Comparison of ENCODE assay signal across 1 cellular context in the genomic region with DNA sequence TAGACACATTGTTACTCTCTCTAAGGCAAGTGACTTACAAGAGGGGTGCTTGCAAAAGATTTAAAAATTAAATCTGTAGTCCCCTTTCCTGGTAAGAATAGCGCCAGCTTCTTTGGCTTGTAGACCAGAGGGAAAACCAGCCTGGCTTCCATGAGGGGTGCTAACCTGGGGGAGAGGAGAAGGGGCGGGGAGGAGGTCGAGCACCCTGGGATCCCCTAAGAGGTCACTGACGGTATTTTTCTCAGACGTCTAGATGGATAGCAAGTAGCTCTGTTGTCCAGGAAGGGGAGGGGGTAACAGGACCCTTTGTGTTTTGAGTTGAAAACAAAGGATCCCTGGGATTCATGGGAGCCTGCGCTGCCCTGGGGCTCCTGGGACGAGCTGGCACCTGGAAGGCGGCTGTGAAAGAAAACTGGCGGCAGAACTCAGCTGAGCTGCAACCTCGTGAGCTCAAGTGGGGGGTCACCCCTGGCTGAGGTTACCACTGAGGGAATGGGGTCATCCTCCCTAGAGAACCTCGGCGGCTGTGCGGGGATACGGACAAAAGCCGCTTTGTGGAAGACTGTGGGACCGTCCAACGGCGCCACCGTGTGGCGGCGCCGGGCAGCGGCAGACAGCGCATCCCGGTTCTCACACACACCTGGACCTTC.
TF ChIP-seq lines count a peak whose summit lies in the region.

No MANE protein-coding gene starts in this region.

TF ChIP-seq in HepG2, 621 proteins besides CTCF, POLR2A, EP300 and RAD21 (continued from another document and continues in another):
- TF ChIP-seq, protein P1, sequence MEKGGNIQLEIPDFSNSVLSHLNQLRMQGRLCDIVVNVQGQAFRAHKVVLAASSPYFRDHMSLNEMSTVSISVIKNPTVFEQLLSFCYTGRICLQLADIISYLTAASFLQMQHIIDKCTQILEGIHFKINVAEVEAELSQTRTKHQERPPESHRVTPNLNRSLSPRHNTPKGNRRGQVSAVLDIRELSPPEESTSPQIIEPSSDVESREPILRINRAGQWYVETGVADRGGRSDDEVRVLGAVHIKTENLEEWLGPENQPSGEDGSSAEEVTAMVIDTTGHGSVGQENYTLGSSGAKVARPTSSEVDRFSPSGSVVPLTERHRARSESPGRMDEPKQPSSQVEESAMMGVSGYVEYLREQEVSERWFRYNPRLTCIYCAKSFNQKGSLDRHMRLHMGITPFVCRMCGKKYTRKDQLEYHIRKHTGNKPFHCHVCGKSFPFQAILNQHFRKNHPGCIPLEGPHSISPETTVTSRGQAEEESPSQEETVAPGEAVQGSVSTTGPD (CRISPR knock-in tag; IDR thresholded peaks at IDR 0.05) = 0 out of 2 replicates have a peak, but pooled peaks have one; percentile 62
- 0 out of 2 replicates have a peak, but pooled peaks have one; percentile 45 for TF ChIP-seq ZNF790 (CRISPR knock-in tag; IDR thresholded peaks at IDR 0.05; ENCODE audit: borderline replicate concordance)
- TF ChIP-seq ZNF441 (CRISPR knock-in tag; IDR thresholded peaks at IDR 0.05; ENCODE audit: borderline replicate concordance) = peak; percentile 55; the same call in 1 of the 2 replicates
- TF ChIP-seq ZC3H4 (CRISPR knock-in tag; IDR thresholded peaks at IDR 0.05; ENCODE audit: borderline replicate concordance) = no peak
- peak; percentile 54; the same call in 1 of the 2 replicates for TF ChIP-seq ZNF768 (CRISPR knock-in tag; IDR thresholded peaks at IDR 0.05)
- TF ChIP-seq ZNF496 (CRISPR knock-in tag; IDR thresholded peaks at IDR 0.05; ENCODE audit: insufficient replicate concordance) = no peak
- TF ChIP-seq ZNF747 (CRISPR knock-in tag; IDR thresholded peaks at IDR 0.05; ENCODE audit: borderline replicate concordance) = peak; percentile 89
- 0 out of 2 replicates have a peak, but pooled peaks have one; percentile 54 for TF ChIP-seq KDM4B (CRISPR knock-in tag; IDR thresholded peaks at IDR 0.05)
- TF ChIP-seq ZNF883 (CRISPR knock-in tag; IDR thresholded peaks at IDR 0.05; ENCODE audit: not compliant biosample characterization) = peak; percentile 83
- TF ChIP-seq, protein P2, sequence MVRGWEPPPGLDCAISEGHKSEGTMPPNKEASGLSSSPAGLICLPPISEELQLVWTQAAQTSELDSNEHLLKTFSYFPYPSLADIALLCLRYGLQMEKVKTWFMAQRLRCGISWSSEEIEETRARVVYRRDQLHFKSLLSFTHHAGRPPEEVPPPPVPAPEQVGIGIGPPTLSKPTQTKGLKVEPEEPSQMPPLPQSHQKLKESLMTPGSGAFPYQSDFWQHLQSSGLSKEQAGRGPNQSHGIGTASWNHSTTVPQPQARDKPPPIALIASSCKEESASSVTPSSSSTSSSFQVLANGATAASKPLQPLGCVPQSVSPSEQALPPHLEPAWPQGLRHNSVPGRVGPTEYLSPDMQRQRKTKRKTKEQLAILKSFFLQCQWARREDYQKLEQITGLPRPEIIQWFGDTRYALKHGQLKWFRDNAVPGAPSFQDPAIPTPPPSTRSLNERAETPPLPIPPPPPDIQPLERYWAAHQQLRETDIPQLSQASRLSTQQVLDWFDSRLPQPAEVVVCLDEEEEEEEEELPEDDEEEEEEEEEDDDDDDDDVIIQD (CRISPR knock-in tag; IDR thresholded peaks at IDR 0.05; ENCODE audit: low read depth) = peak; percentile 51; the same call in 1 of the 2 replicates
- TF ChIP-seq NR2F2 (IDR thresholded peaks at IDR 0.05; ENCODE audit: borderline replicate concordance, low read depth) = peak; percentile 60; the same call in 1 of the 2 replicates
- no peak for TF ChIP-seq ZSCAN22 (CRISPR knock-in tag; IDR thresholded peaks at IDR 0.05)
- TF ChIP-seq ZBTB7A (CRISPR knock-in tag; IDR thresholded peaks at IDR 0.05) = peak; percentile 38; the same call in 1 of the 2 replicates
- peak; percentile 69; the same call in 1 of the 2 replicates for TF ChIP-seq MYC (CRISPR knock-in tag; IDR thresholded peaks at IDR 0.05; ENCODE audit: borderline replicate concordance)
- peak; percentile 43 for TF ChIP-seq NR2F6 (IDR thresholded peaks at IDR 0.05)
- TF ChIP-seq NR2F6 (CRISPR knock-in tag; IDR thresholded peaks at IDR 0.05) = peak; percentile 48; the same call in 1 of the 2 replicates
- TF ChIP-seq NRL (CRISPR knock-in tag; IDR thresholded peaks at IDR 0.05; ENCODE audit: borderline replicate concordance) = peak; percentile 90
- no peak for TF ChIP-seq NR3C1 (CRISPR knock-in tag; IDR thresholded peaks at IDR 0.05)
- TF ChIP-seq, protein P3, sequence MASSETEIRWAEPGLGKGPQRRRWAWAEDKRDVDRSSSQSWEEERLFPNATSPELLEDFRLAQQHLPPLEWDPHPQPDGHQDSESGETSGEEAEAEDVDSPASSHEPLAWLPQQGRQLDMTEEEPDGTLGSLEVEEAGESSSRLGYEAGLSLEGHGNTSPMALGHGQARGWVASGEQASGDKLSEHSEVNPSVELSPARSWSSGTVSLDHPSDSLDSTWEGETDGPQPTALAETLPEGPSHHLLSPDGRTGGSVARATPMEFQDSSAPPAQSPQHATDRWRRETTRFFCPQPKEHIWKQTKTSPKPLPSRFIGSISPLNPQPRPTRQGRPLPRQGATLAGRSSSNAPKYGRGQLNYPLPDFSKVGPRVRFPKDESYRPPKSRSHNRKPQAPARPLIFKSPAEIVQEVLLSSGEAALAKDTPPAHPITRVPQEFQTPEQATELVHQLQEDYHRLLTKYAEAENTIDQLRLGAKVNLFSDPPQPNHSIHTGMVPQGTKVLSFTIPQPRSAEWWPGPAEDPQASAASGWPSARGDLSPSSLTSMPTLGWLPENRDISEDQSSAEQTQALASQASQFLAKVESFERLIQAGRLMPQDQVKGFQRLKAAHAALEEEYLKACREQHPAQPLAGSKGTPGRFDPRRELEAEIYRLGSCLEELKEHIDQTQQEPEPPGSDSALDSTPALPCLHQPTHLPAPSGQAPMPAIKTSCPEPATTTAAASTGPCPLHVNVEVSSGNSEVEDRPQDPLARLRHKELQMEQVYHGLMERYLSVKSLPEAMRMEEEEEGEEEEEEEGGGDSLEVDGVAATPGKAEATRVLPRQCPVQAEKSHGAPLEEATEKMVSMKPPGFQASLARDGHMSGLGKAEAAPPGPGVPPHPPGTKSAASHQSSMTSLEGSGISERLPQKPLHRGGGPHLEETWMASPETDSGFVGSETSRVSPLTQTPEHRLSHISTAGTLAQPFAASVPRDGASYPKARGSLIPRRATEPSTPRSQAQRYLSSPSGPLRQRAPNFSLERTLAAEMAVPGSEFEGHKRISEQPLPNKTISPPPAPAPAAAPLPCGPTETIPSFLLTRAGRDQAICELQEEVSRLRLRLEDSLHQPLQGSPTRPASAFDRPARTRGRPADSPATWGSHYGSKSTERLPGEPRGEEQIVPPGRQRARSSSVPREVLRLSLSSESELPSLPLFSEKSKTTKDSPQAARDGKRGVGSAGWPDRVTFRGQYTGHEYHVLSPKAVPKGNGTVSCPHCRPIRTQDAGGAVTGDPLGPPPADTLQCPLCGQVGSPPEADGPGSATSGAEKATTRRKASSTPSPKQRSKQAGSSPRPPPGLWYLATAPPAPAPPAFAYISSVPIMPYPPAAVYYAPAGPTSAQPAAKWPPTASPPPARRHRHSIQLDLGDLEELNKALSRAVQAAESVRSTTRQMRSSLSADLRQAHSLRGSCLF (CRISPR knock-in tag; IDR thresholded peaks at IDR 0.05; ENCODE audit: borderline replicate concordance) = no peak
- TF ChIP-seq, protein P4, sequence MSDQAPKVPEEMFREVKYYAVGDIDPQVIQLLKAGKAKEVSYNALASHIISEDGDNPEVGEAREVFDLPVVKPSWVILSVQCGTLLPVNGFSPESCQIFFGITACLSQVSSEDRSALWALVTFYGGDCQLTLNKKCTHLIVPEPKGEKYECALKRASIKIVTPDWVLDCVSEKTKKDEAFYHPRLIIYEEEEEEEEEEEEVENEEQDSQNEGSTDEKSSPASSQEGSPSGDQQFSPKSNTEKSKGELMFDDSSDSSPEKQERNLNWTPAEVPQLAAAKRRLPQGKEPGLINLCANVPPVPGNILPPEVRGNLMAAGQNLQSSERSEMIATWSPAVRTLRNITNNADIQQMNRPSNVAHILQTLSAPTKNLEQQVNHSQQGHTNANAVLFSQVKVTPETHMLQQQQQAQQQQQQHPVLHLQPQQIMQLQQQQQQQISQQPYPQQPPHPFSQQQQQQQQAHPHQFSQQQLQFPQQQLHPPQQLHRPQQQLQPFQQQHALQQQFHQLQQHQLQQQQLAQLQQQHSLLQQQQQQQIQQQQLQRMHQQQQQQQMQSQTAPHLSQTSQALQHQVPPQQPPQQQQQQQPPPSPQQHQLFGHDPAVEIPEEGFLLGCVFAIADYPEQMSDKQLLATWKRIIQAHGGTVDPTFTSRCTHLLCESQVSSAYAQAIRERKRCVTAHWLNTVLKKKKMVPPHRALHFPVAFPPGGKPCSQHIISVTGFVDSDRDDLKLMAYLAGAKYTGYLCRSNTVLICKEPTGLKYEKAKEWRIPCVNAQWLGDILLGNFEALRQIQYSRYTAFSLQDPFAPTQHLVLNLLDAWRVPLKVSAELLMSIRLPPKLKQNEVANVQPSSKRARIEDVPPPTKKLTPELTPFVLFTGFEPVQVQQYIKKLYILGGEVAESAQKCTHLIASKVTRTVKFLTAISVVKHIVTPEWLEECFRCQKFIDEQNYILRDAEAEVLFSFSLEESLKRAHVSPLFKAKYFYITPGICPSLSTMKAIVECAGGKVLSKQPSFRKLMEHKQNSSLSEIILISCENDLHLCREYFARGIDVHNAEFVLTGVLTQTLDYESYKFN (CRISPR knock-in tag; conservative IDR thresholded peaks at IDR 0.05) = peak; percentile 41; the same call in 1 of the 2 replicates
- TF ChIP-seq, protein P5, sequence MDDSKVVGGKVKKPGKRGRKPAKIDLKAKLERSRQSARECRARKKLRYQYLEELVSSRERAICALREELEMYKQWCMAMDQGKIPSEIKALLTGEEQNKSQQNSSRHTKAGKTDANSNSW (CRISPR knock-in tag; IDR thresholded peaks at IDR 0.05; ENCODE audit: borderline replicate concordance) = peak; percentile 67; the same call in 1 of the 2 replicates
- peak; percentile 66 for TF ChIP-seq ELF3 (CRISPR knock-in tag; IDR thresholded peaks at IDR 0.05)
- peak; percentile 47; the same call in 1 of the 2 replicates for TF ChIP-seq KDM5A (IDR thresholded peaks at IDR 0.05; ENCODE audit: borderline replicate concordance, low read length)
- TF ChIP-seq ZNF773 (CRISPR knock-in tag; IDR thresholded peaks at IDR 0.05; ENCODE audit: borderline replicate concordance) = no peak
- peak; percentile 22; the same call in 1 of the 2 replicates for TF ChIP-seq KMT2B (CRISPR knock-in tag; IDR thresholded peaks at IDR 0.05)
- TF ChIP-seq SMARCE1 (IDR thresholded peaks at IDR 0.05; ENCODE audit: borderline replicate concordance) = no peak
- TF ChIP-seq, protein P6, sequence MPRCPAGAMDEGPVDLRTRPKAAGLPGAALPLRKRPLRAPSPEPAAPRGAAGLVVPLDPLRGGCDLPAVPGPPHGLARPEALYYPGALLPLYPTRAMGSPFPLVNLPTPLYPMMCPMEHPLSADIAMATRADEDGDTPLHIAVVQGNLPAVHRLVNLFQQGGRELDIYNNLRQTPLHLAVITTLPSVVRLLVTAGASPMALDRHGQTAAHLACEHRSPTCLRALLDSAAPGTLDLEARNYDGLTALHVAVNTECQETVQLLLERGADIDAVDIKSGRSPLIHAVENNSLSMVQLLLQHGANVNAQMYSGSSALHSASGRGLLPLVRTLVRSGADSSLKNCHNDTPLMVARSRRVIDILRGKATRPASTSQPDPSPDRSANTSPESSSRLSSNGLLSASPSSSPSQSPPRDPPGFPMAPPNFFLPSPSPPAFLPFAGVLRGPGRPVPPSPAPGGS (CRISPR knock-in tag; IDR thresholded peaks at IDR 0.05) = 0 out of 2 replicates have a peak, but pooled peaks have one; percentile 37
- TF ChIP-seq ZNF274 (CRISPR knock-in tag; IDR thresholded peaks at IDR 0.05) = peak; percentile 91; the same call in 1 of the 2 replicates
- TF ChIP-seq MBD4 (IDR thresholded peaks at IDR 0.05; ENCODE audit: borderline replicate concordance, low read length) = no peak
- TF ChIP-seq, protein P7, sequence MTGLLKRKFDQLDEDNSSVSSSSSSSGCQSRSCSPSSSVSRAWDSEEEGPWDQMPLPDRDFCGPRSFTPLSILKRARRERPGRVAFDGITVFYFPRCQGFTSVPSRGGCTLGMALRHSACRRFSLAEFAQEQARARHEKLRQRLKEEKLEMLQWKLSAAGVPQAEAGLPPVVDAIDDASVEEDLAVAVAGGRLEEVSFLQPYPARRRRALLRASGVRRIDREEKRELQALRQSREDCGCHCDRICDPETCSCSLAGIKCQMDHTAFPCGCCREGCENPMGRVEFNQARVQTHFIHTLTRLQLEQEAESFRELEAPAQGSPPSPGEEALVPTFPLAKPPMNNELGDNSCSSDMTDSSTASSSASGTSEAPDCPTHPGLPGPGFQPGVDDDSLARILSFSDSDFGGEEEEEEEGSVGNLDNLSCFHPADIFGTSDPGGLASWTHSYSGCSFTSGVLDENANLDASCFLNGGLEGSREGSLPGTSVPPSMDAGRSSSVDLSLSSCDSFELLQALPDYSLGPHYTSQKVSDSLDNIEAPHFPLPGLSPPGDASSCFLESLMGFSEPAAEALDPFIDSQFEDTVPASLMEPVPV (CRISPR knock-in tag; IDR thresholded peaks at IDR 0.05) = peak; percentile 55; the same call in 1 of the 2 replicates
- TF ChIP-seq, protein P8, sequence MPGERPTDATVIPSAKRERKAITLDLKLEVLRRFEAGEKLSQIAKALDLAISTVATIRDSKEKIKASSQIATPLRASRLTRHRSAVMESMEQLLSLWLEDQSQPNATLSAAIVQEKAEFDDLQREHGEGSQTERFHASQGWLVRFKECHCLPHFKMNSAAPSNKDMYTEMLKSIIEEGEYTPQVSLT (CRISPR knock-in tag; IDR thresholded peaks at IDR 0.05; ENCODE audit: borderline replicate concordance, low read depth) = no peak
- TF ChIP-seq TARDBP (CRISPR knock-in tag; IDR thresholded peaks at IDR 0.05) = peak; percentile 40; the same call in 1 of the 2 replicates
- TF ChIP-seq, protein P9, sequence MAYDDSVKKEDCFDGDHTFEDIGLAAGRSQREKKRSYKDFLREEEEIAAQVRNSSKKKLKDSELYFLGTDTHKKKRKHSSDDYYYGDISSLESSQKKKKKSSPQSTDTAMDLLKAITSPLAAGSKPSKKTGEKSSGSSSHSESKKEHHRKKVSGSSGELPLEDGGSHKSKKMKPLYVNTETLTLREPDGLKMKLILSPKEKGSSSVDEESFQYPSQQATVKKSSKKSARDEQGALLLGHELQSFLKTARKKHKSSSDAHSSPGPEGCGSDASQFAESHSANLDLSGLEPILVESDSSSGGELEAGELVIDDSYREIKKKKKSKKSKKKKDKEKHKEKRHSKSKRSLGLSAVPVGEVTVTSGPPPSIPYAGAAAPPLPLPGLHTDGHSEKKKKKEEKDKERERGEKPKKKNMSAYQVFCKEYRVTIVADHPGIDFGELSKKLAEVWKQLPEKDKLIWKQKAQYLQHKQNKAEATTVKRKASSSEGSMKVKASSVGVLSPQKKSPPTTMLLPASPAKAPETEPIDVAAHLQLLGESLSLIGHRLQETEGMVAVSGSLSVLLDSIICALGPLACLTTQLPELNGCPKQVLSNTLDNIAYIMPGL (CRISPR knock-in tag; IDR thresholded peaks at IDR 0.05; ENCODE audit: borderline replicate concordance in 1 of 2, low read depth in 1 of 2) = peak; percentile 72 to 88; a peak in 3 of 4 replicates
- no peak for TF ChIP-seq HNF4G (IDR thresholded peaks at IDR 0.05; ENCODE audit: borderline replicate concordance, low read depth, low read length)
- TF ChIP-seq HNF4G (CRISPR knock-in tag; IDR thresholded peaks at IDR 0.05; ENCODE audit: borderline replicate concordance, low read depth) = no peak
- TF ChIP-seq IKZF4 (CRISPR knock-in tag; IDR thresholded peaks at IDR 0.05; ENCODE audit: borderline replicate concordance, low read depth, not compliant biosample characterization) = peak; percentile 73
- TF ChIP-seq RFXANK (CRISPR knock-in tag; IDR thresholded peaks at IDR 0.05) = no peak
